ENCODE assay signal across 8 cellular contexts in genomic region chrX:129932137-129932791, GRCh38. TPM values are rescaled to one million over a fixed set of nuclear protein-coding genes. Genes with fewer than 3 reads are reported as not detected.
DNase-seq lines count a peak whose midpoint lies in the region; ATAC-seq and TF ChIP-seq lines count a peak whose summit lies in the region.

No MANE protein-coding gene starts in this region.

- H3K4me3 ChIP-seq in ascending aorta (peak overlapping the region; percentile 32 to 76), aorta (ENCODE audit: low read length in 2 of 2) (peak overlapping the region; percentile 11 to 60)

- H3K36me3 ChIP-seq in ascending aorta (peaks cover 0 to 3% of the 10 kb centered on the region in 2 donors), aorta (ENCODE audit: control insufficient read depth in 1 of 2, insufficient read depth in 2 of 2, low read length in 1 of 2) (no peaks in the 10 kb centered on the region)

- TF ChIP-seq CTCF in ascending aorta (IDR thresholded peaks at IDR 0.05) = no peak

- H3K4me1 ChIP-seq in ascending aorta (no peaks in the 10 kb centered on the region), aorta (ENCODE audit: control insufficient read depth in 1 of 2, insufficient read depth in 2 of 2, low read length in 2 of 2) (no peaks in the 10 kb centered on the region)

- H3K27me3 ChIP-seq in ascending aorta = no peaks in the 10 kb centered on the region
- no peaks in the 10 kb centered on the region for H3K27me3 ChIP-seq in aorta (ENCODE audit: control insufficient read depth in 1 of 2, insufficient read depth in 2 of 2, low read length in 1 of 2)

- peak; percentile 92 for ATAC-seq in aorta (ENCODE audit: low FRiP score)

- DNase-seq in DMS114 treated with DMSO at 0.1 percent for 48 hours (lab: John Stamatoyannopoulos, UW; ENCODE audit: unreplicated experiment) (peak; percentile 39), GOT3 (lab: John Stamatoyannopoulos, UW) (peak; percentile 24), NCI-H1048 (lab: John Stamatoyannopoulos, UW) (peak; percentile 52), T-helper 22 cell (ENCODE audit: low read depth) (peak; percentile 81), ascending aorta (ENCODE audit: low spot score in 2 of 2) (peak; percentile 61 to 91), hepatic stellate cell (ENCODE audit: low spot score) (peak; percentile 85), putamen (ENCODE audit: low spot score) (peak; percentile 88), aorta (peak; percentile 93 to 94)

- no peaks in the 10 kb centered on the region for H3K9me3 ChIP-seq in ascending aorta
- no peaks in the 10 kb centered on the region for H3K9me3 ChIP-seq in aorta (ENCODE audit: control insufficient read depth, low read length)

- H3K27ac ChIP-seq in ascending aorta (peak overlapping the region; percentile 83 to 86), aorta (ENCODE audit: low read depth in 1 of 2, low read length in 2 of 2) (peak overlapping the region in 1 of 2 donors; percentile 53)

- WGBS in aorta, 2 donors = 2 to 31% methylated on average over 61 to 84 of the region's 84 CpGs

- intact Hi-C loops in ascending aorta (cut with DNase I) = loop anchor here (1.0 to 5.0 kb wide), 3 partner anchors 21 to 240 kb away; partner anchors contain the start of genes BCORL1 and RAB33A
- intact Hi-C loops in aorta (cut with DNase I) = loop anchor here (1.0 to 5.0 kb wide), 2 partner anchors 50 kb away; partner anchors contain the start of gene BCORL1 (in 2 of the 2)

RNA-seq across cellular contexts. Expression of gene UTP14A, which starts 26.3 kb away (rescaled TPM):
- total RNA-seq in ascending aorta (1.1 TPM), aorta (10 to 100 TPM; 12.6 to 13.6 TPM)
- polyA plus RNA-seq in aorta = 10 to 100 TPM in 1 of 2 donors, 1 to 10 TPM in 1; 8.1 to 12.1 TPM

RNA-seq across cellular contexts. Expression of gene BCORL1, which starts 50.2 kb away (rescaled TPM):
- total RNA-seq in ascending aorta = 10.3 TPM
- 10 to 100 TPM; 22.1 to 26.9 TPM for total RNA-seq in aorta
- polyA plus RNA-seq in aorta = 1 to 10 TPM; 2.6 to 4.4 TPM

Comparison
In these comparisons a context has a peak if more than half of its experiments do, and no peak if none do; other contexts are left out.
1. DNase-seq: peak in every context shown above with its lines; median percentile 94 in aorta; 88 in putamen; 85 in hepatic stellate cell; 81 in T-helper 22 cell; 76 in ascending aorta; 52 in NCI-H1048; 39 in DMS114 treated with DMSO at 0.1 percent for 48 hours; 24 in GOT3.